ENCODE assay signal across 8 cellular contexts in the genomic region with DNA sequence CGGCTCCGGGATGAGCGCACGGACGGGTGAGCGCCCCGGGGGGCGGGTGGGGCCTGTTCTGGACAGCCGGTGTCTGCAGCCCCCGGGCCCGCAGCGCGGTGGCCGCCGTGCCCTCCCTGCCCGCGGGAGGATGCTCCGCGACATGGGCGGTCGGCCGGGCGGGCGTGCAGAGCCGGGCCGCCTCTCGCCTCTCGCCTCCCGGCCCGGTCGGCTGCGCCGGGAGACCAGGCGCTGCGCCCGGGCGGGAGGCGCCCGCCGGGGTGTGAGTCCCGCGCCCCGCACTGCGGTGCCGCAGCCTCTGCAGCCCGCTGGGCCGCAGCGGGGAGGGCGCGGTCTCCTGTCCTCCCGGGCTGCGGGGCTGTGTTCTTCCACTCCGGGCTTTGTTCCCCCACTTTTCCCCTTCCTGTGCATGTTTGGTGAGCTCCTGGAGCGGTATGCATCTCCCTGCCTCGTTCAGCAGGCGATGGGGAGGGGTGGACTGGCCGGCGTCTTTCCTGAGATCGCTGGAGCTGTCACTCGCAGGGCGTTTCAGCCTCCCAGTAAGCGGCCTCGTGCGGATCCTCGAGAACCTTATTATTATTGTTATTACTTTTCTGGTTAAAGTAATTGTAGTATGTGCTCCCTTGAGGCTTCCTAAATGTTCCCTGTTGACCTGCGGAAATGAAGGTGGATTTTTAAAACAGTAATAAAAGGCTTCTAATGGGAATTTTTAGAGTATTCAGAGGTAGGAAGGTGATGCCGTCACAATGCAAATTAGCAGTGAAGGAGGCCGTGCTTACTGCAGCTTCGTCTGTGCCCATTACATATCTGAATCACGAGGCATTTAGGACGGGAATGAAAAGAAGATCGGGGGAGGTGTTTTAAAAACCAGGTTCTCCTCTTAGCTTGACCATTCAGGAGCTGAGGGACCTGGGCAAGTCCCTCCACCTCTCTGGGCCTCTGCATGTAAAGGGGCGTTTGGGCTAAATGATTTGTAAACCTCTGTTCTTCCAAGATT. TPM values are rescaled to one million over a fixed set of nuclear protein-coding genes. Genes with fewer than 3 reads are reported as not detected.
A peak's percentile ranks its signal among the peaks of the same experiment; 100 is the strongest.
DNase-seq lines count a peak whose midpoint lies in the region; ATAC-seq and TF ChIP-seq lines count a peak whose summit lies in the region.

No MANE protein-coding gene starts in this region.

- peak; percentile 29 for ATAC-seq in HG02623 (IDR thresholded peaks at IDR 0.05; ENCODE audit: unreplicated experiment)

- H3K27ac Mint-ChIP-seq in activated T-cell treated with anti-CD3 and anti-CD28 coated beads, Interleukin-2, amount 50 U/mL, for 24 hours = no peak overlapping the region

- no peaks in the 10 kb centered on the region for H3K36me3 Mint-ChIP-seq in activated T-cell treated with anti-CD3 and anti-CD28 coated beads, Interleukin-2, amount 50 U/mL, for 24 hours (ENCODE audit: low read depth)

- H3K27ac ChIP-seq in ascending aorta (peak overlapping the region in 1 of 2 donors; percentile 67), sigmoid colon (peak overlapping the region; percentile 76 to 85 (median 84))

- H3K36me3 ChIP-seq in ascending aorta (no peaks in the 10 kb centered on the region), sigmoid colon (no peaks in the 10 kb centered on the region)

- intact Hi-C loops in ascending aorta (cut with DNase I) = loop anchor here (2.0 kb wide), 1 partner anchor 15 kb away; a partner anchor contains a TSS
- intact Hi-C loops in sigmoid colon (cut with DNase I) = loop anchor here (2.0 kb wide), 1 partner anchor 15 kb away; a partner anchor contains a TSS

- 2 to 4% methylated on average over 73 of the region's 73 CpGs for WGBS in sigmoid colon, 2 donors

- TF ChIP-seq CTCF in ascending aorta (IDR thresholded peaks at IDR 0.05) (no peak), sigmoid colon (IDR thresholded peaks at IDR 0.05) (no peak)

- H3K4me1 ChIP-seq in ascending aorta = peaks cover 0 to 8% of the 10 kb centered on the region in 2 donors
- H3K4me1 ChIP-seq in sigmoid colon = peaks cover 0 to 32% (median 15%) of the 10 kb centered on the region in 4 donors

- no peaks in the 10 kb centered on the region for H3K9me3 ChIP-seq in ascending aorta
- H3K9me3 ChIP-seq in sigmoid colon = no peaks in the 10 kb centered on the region

- H3K27me3 ChIP-seq in ascending aorta = no peaks in the 10 kb centered on the region
- H3K27me3 ChIP-seq in sigmoid colon = no peaks in the 10 kb centered on the region

- TF ChIP-seq EP300 in sigmoid colon (IDR thresholded peaks at IDR 0.05) = no peak

- peaks cover 16% of the 10 kb centered on the region for H3K27me3 Mint-ChIP-seq in activated T-cell treated with anti-CD3 and anti-CD28 coated beads, Interleukin-2, amount 50 U/mL, for 24 hours

- peak overlapping the region; percentile 94 to 98 for H3K4me3 ChIP-seq in ascending aorta
- peak overlapping the region; percentile 60 for H3K4me3 ChIP-seq in iPS-11a (ENCODE audit: low read depth, low read length)
- H3K4me3 ChIP-seq in sigmoid colon = peak overlapping the region; percentile 60 to 96 (median 81)

- peak overlapping the region; percentile 84 for H3K4me3 Mint-ChIP-seq in activated T-cell treated with anti-CD3 and anti-CD28 coated beads, Interleukin-2, amount 50 U/mL, for 24 hours

- H3K4me1 Mint-ChIP-seq in activated T-cell treated with anti-CD3 and anti-CD28 coated beads, Interleukin-2, amount 50 U/mL, for 24 hours (ENCODE audit: low read depth) = peaks cover 32% of the 10 kb centered on the region

- TF ChIP-seq POLR2A in sigmoid colon (IDR thresholded peaks at IDR 0.05) = no peak

- no peaks in the 10 kb centered on the region for H3K9me3 Mint-ChIP-seq in activated T-cell treated with anti-CD3 and anti-CD28 coated beads, Interleukin-2, amount 50 U/mL, for 24 hours

- DNase-seq in activated T-cell treated with anti-CD3 and anti-CD28 coated beads, Interleukin-2, amount 50 U/mL, for 24 hours = peak; percentile 57
- DNase-seq in activated T-cell treated with anti-CD3 and anti-CD28 coated beads, Interleukin-2, amount 50 U/mL, for 1 hour = no peak
- DNase-seq in NCI-H2227 (lab: John Stamatoyannopoulos, UW; ENCODE audit: unreplicated experiment) (peak; percentile 46), ascending aorta (ENCODE audit: low spot score in 2 of 2) (no peak), sigmoid colon (peak; percentile 71), A172 (ENCODE audit: low spot score) (no peak)

RNA-seq across cellular contexts. Expression of a gene that starts 0.6 kb away (rescaled TPM):
- total RNA-seq in ascending aorta = 7.0 TPM
- total RNA-seq in sigmoid colon = 10 to 100 TPM; 18.1 to 32.5 (median 22.7) TPM
- polyA plus RNA-seq in sigmoid colon = 1 to 10 TPM; 1.4 to 4.8 (median 2.7) TPM
- total RNA-seq in A172 (2014; rRNA removed; shearing (Covaris generic)) = 7.0 and 7.9 TPM in 2 replicates

RNA-seq across cellular contexts. Expression of a gene that starts 14.5 kb away (rescaled TPM):
- total RNA-seq in ascending aorta = 45.3 TPM
- total RNA-seq in sigmoid colon = 10 to 100 TPM; 15.3 to 28.5 (median 20.3) TPM
- polyA plus RNA-seq in sigmoid colon = 10 to 100 TPM in 1 of 3 donors, 1 to 10 TPM in 2; 6.7 to 15.8 (median 8.4) TPM
- total RNA-seq in A172 (2014; rRNA removed; shearing (Covaris generic)) = 25.9 and 27.3 TPM in 2 replicates

Comparison
In these comparisons a context has a peak if more than half of its experiments do, and no peak if none do; other contexts are left out.
1. DNase-seq: peak in activated T-cell treated with anti-CD3 and anti-CD28 coated beads, Interleukin-2, amount 50 U/mL, for 24 hours (single experiment), NCI-H2227 (single experiment) and sigmoid colon (single experiment); none in activated T-cell treated with anti-CD3 and anti-CD28 coated beads, Interleukin-2, amount 50 U/mL, for 1 hour (single experiment), ascending aorta (0 of 2) and A172 (single experiment).
2. Peak in every context shown above with its lines, with median percentiles within 50 percentile points of each other: H3K4me3 ChIP-seq.